In the genomic region with DNA sequence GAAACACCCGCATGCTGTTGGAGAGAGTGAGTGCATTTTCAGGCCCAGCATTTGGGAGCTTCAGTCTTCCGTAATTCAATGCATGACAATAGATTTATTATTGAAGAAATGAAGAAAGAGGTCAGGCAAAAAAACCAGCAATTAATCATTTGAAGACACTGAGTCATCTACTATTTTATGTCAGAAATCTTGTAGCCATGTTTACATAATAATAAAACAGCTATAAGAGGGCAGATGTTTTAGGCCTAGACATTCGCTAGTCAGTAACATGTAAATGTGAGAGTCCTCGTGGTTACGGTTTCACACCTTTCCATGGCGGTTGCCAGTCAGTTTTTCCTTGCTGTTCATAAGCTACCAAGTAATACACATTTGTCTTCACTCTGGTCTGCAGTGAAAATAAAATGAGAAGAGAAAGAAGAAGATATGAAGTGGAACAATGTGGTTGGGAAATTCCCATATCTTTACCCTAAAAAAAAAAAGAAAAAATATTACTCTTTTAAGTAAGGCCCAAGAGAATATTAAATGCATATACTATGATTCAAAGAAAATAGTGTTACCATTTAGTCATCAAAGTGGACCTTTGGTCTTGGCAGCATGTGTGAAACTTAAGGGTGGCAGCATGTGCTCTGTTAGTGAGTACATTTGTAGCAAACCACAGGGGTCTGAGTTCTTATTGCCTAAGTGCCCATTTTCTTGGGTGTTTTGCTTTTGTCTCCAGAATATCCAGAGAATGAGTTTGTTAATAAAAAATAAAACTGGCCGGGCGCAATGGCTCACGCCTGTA, we compare ENCODE assay signal across 9 cellular contexts.
DNase-seq lines count a peak whose midpoint lies in the region; ATAC-seq and TF ChIP-seq lines count a peak whose summit lies in the region.
"Had no signal": no experiment of that assay in that cellular context is flagged by ENCODE, and none has a peak within 500 bp of the region (broad histone marks: within the 10 kb centered on the region; RNA-seq: fewer than 3 reads in every experiment).

No MANE protein-coding gene starts in this region.

- TF ChIP-seq CTCF in chondrocyte (IDR thresholded peaks at IDR 0.05), result no peak
- TF ChIP-seq CTCF in WERI-Rb-1 (IDR thresholded peaks at IDR 0.05; ENCODE audit: low read depth, low read length), result no peak

- H3K4me3 ChIP-seq in WERI-Rb-1 (ENCODE audit: low read depth, low read length), result no peak overlapping the region

- H3K27ac ChIP-seq in substantia nigra (ENCODE audit: low read depth, low read length, poor library complexity, severe bottlenecking) (no peak overlapping the region), WERI-Rb-1 (no peak overlapping the region)

- H3K27me3 Mint-ChIP-seq in chondrocyte (ENCODE audit: low read depth), result no peaks in the 10 kb centered on the region
- H3K27me3 Mint-ChIP-seq: T-cell had no signal

- no peaks in the 10 kb centered on the region for H3K27me3 ChIP-seq in WERI-Rb-1 (ENCODE audit: insufficient read depth, low read depth, severe bottlenecking)

- H3K36me3 Mint-ChIP-seq in chondrocyte (ENCODE audit: low read depth), result no peaks in the 10 kb centered on the region
- H3K36me3 Mint-ChIP-seq: T-cell had no signal

- H3K4me1 Mint-ChIP-seq in chondrocyte (ENCODE audit: low read depth), result peaks cover 88% of the 10 kb centered on the region

- no peaks in the 10 kb centered on the region for H3K9me3 Mint-ChIP-seq in chondrocyte (ENCODE audit: low read depth)
- H3K9me3 Mint-ChIP-seq: T-cell had no signal

- H3K4me3 Mint-ChIP-seq in chondrocyte (ENCODE audit: unreplicated experiment), result no peak overlapping the region
- H3K4me3 Mint-ChIP-seq: T-cell had no signal

- DNase-seq in RPMI7951 (ENCODE audit: low read depth), result peak; percentile 63
- DNase-seq in chondrocyte (ENCODE audit: low spot score), result no peak
- DNase-seq in stimulated activated CD4-positive, alpha-beta T cell treated with anti-CD3 and anti-CD28 coated beads, Interleukin-4, amount 100 ng/mL, for 48 hours (ENCODE audit: low read depth in 2 of 2), result peak; percentile 37 to 66
- DNase-seq in substantia nigra (lab: John Stamatoyannopoulos, UW), result no peak
- DNase-seq in WERI-Rb-1, result no peak
- DNase-seq in GM19240 (ENCODE audit: insufficient read length, low spot score), result no peak

- H3K36me3 ChIP-seq in WERI-Rb-1, result no peaks in the 10 kb centered on the region

- ATAC-seq in GM18520 (IDR thresholded peaks at IDR 0.05; ENCODE audit: unreplicated experiment) (peak; percentile 87), HG02759 (IDR thresholded peaks at IDR 0.05; ENCODE audit: unreplicated experiment) (peak; percentile 90)

- no peaks in the 10 kb centered on the region for H3K9me3 ChIP-seq in WERI-Rb-1 (ENCODE audit: severe bottlenecking)

- H3K27ac Mint-ChIP-seq in chondrocyte (ENCODE audit: unreplicated experiment), result peak overlapping the region; percentile 80

Comparison
In these comparisons a context has a peak if more than half of its experiments do, and no peak if none do; other contexts are left out.
1. DNase-seq: peak in RPMI7951 (single experiment) and stimulated activated CD4-positive, alpha-beta T cell treated with anti-CD3 and anti-CD28 coated beads, Interleukin-4, amount 100 ng/mL, for 48 hours (2 of 2); none in chondrocyte (single experiment), substantia nigra (0 of 49), WERI-Rb-1 (single experiment) and GM19240 (single experiment).